Comparison of ENCODE assay signal across 8 cellular contexts in genomic region chr19:41753936-41754529, GRCh38. TPM values are rescaled to one million over a fixed set of nuclear protein-coding genes. Genes with fewer than 3 reads are reported as not detected.
DNase-seq lines count a peak whose midpoint lies in the region; ATAC-seq lines count a peak whose summit lies in the region.

No MANE protein-coding gene starts in this region.

- POLR2A ChIA-PET in activated CD4-positive, alpha-beta T cell treated with anti-CD3 and anti-CD28 coated beads, Interleukin-2, amount 10 ng/mL, durations not matched to agents 7 days and 5 days (lab: Charles Lee) = no interaction called here

- no peaks in the 10 kb centered on the region for H3K9me3 Mint-ChIP-seq in activated CD4-positive, alpha-beta T cell treated with anti-CD3 and anti-CD28 coated beads, Interleukin-2, amount 10 ng/mL, durations not matched to agents 7 days and 5 days
- H3K9me3 Mint-ChIP-seq in naive B cell = no peaks in the 10 kb centered on the region
- no peaks in the 10 kb centered on the region for H3K9me3 Mint-ChIP-seq in stimulated activated naive CD8-positive, alpha-beta T cell treated with anti-CD3 and anti-CD28 coated beads, Interleukin-15, amount 100 ng/mL, for 72 hours

- H3K27me3 Mint-ChIP-seq in activated CD4-positive, alpha-beta T cell treated with anti-CD3 and anti-CD28 coated beads, Interleukin-2, amount 10 ng/mL, durations not matched to agents 7 days and 5 days = peaks cover 36% of the 10 kb centered on the region
- H3K27me3 Mint-ChIP-seq in naive B cell = peaks cover 4 to 35% (median 12%) of the 10 kb centered on the region in 3 donors
- peaks cover 61% of the 10 kb centered on the region for H3K27me3 Mint-ChIP-seq in stimulated activated naive CD8-positive, alpha-beta T cell treated with anti-CD3 and anti-CD28 coated beads, Interleukin-15, amount 100 ng/mL, for 72 hours

- H3K36me3 Mint-ChIP-seq in activated CD4-positive, alpha-beta T cell treated with anti-CD3 and anti-CD28 coated beads, Interleukin-2, amount 10 ng/mL, durations not matched to agents 7 days and 5 days (ENCODE audit: low read depth) = no peaks in the 10 kb centered on the region
- no peaks in the 10 kb centered on the region for H3K36me3 Mint-ChIP-seq in naive B cell

- H3K4me3 Mint-ChIP-seq in activated CD4-positive, alpha-beta T cell treated with anti-CD3 and anti-CD28 coated beads, Interleukin-2, amount 10 ng/mL, durations not matched to agents 7 days and 5 days = no peak overlapping the region
- no peak overlapping the region for H3K4me3 Mint-ChIP-seq in naive B cell
- H3K4me3 Mint-ChIP-seq in stimulated activated naive CD8-positive, alpha-beta T cell treated with anti-CD3 and anti-CD28 coated beads, Interleukin-15, amount 100 ng/mL, for 72 hours = no peak overlapping the region

- CTCF ChIA-PET in activated CD4-positive, alpha-beta T cell treated with anti-CD3 and anti-CD28 coated beads, Interleukin-2, amount 10 ng/mL, durations not matched to agents 7 days and 5 days (lab: Charles Lee) = interaction anchor here (0.8 to 2.6 kb wide), 14 partner anchors 9 to 152 kb away, joined by 3 to 22 read pairs (median 5); no protein-coding TSS in a partner anchor

- peak; percentile 90 for ATAC-seq in naive B cell (ENCODE audit: low read depth in 2 of 2)
- ATAC-seq in stimulated activated naive CD8-positive, alpha-beta T cell treated with anti-CD3 and anti-CD28 coated beads, Interleukin-15, amount 100 ng/mL, for 72 hours = peak; percentile 93
- no peak for ATAC-seq in HG02981 (IDR thresholded peaks at IDR 0.05; ENCODE audit: unreplicated experiment)

- peak; percentile 41 for DNase-seq in NK-92 treated with Interleukin-12 subunit alpha and Interleukin-12 subunit beta, amount 100 ng/mL, for 24 hours (lab: John Stamatoyannopoulos, UW)
- DNase-seq in NK-92 (lab: John Stamatoyannopoulos, UW; ENCODE audit: unreplicated experiment) (no peak), NCI-H2107 (lab: John Stamatoyannopoulos, UW) (peak; percentile 30), naive B cell (peak; percentile 56)
- peak; percentile 77 for DNase-seq in activated CD4-positive, alpha-beta T cell treated with anti-CD3 and anti-CD28 coated beads, Interleukin-2, amount 10 ng/mL, durations not matched to agents 7 days and 5 days
- peak; percentile 45 for DNase-seq in effector CD8-positive, alpha-beta T cell (lab: John Stamatoyannopoulos, UW)
- peak; percentile 70 to 71 for DNase-seq in stimulated activated naive CD8-positive, alpha-beta T cell treated with anti-CD3 and anti-CD28 coated beads, Interleukin-15, amount 100 ng/mL, for 72 hours

- H3K27ac Mint-ChIP-seq in activated CD4-positive, alpha-beta T cell treated with anti-CD3 and anti-CD28 coated beads, Interleukin-2, amount 10 ng/mL, durations not matched to agents 7 days and 5 days = no peak overlapping the region
- no peak overlapping the region for H3K27ac Mint-ChIP-seq in naive B cell
- H3K27ac Mint-ChIP-seq in stimulated activated naive CD8-positive, alpha-beta T cell treated with anti-CD3 and anti-CD28 coated beads, Interleukin-15, amount 100 ng/mL, for 72 hours = no peak overlapping the region

- H3K4me1 Mint-ChIP-seq in activated CD4-positive, alpha-beta T cell treated with anti-CD3 and anti-CD28 coated beads, Interleukin-2, amount 10 ng/mL, durations not matched to agents 7 days and 5 days = peaks cover 3% of the 10 kb centered on the region
- H3K4me1 Mint-ChIP-seq in naive B cell = peaks cover 4 to 9% (median 6%) of the 10 kb centered on the region in 3 donors
- no peaks in the 10 kb centered on the region for H3K4me1 Mint-ChIP-seq in stimulated activated naive CD8-positive, alpha-beta T cell treated with anti-CD3 and anti-CD28 coated beads, Interleukin-15, amount 100 ng/mL, for 72 hours

RNA-seq across cellular contexts. Expression of gene CEACAM6, which starts 1.3 kb away (rescaled TPM):
- not detected for total RNA-seq in activated CD4-positive, alpha-beta T cell treated with anti-CD3 and anti-CD28 coated beads, Interleukin-2, amount 10 ng/mL, durations not matched to agents 7 days and 5 days
- not detected for polyA plus RNA-seq in naive B cell (ENCODE audit: low read depth in 6 of 6)

RNA-seq across cellular contexts. Expression of gene CEACAM3, which starts 42.4 kb away (rescaled TPM):
- not detected for total RNA-seq in activated CD4-positive, alpha-beta T cell treated with anti-CD3 and anti-CD28 coated beads, Interleukin-2, amount 10 ng/mL, durations not matched to agents 7 days and 5 days
- polyA plus RNA-seq in naive B cell (ENCODE audit: low read depth in 6 of 6) = not detected

RNA-seq across cellular contexts. Expression of gene CEACAM5, which starts 45.6 kb away (rescaled TPM):
- not detected for total RNA-seq in activated CD4-positive, alpha-beta T cell treated with anti-CD3 and anti-CD28 coated beads, Interleukin-2, amount 10 ng/mL, durations not matched to agents 7 days and 5 days
- not detected for polyA plus RNA-seq in naive B cell (ENCODE audit: low read depth in 6 of 6)
